9 cellular contexts compared by ENCODE assay signal in the genomic region with DNA sequence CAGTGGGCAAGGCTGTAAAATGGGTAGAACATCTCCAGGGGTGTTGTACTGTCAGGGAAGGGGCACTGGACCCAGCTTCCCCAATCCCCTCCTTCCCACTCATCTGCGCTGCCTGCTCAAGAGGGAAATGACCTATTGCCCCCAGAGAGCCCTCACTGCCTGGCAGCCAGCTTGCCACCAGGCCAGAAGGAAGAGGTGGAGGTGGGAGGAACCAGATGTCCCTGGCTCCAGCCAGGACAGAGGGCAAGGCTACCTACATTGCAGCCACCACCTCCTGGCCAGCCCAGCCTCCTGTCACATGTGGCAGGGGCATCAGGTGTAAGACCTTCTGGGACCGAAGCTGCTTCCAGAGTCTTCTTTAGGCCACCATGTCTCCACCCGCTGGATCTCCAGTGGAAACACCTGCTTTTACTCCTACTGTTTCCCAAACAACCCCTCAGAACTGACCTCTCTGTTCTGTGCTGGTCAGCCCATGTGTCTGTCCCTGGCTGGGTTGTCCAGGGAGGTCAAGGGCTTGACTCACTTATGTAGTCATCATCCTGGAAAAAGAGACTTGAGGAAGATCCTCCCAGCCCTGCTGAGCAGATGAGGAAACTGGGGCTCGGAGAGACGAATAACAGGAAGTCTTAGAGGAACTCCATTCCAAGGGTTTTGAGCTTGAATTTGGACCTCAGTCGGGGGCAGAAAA. TPM values are rescaled to one million over a fixed set of nuclear protein-coding genes. Genes with fewer than 3 reads are reported as not detected.
A peak's percentile ranks its signal among the peaks of the same experiment; 100 is the strongest.
DNase-seq lines count a peak whose midpoint lies in the region; ATAC-seq and TF ChIP-seq lines count a peak whose summit lies in the region.
"Had no signal": no experiment of that assay in that cellular context is flagged by ENCODE, and none has a peak within 500 bp of the region (broad histone marks: within the 10 kb centered on the region; RNA-seq: fewer than 3 reads in every experiment).

No MANE protein-coding gene starts in this region.

- peak overlapping the region; percentile 28 for H3K27ac Mint-ChIP-seq in stimulated activated naive CD8-positive, alpha-beta T cell treated with anti-CD3 and anti-CD28 coated beads, Interleukin-15, Interleukin-2, amounts not matched to agents 100 ng/mL and 50 ng/mL, for 24 hours

- H3K27me3 ChIP-seq in colonic mucosa, result no peaks in the 10 kb centered on the region

- no peaks in the 10 kb centered on the region for H3K9me3 Mint-ChIP-seq in stimulated activated naive CD8-positive, alpha-beta T cell treated with anti-CD3 and anti-CD28 coated beads, Interleukin-15, Interleukin-2, amounts not matched to agents 100 ng/mL and 50 ng/mL, for 24 hours

- H3K27me3 Mint-ChIP-seq in stimulated activated naive CD8-positive, alpha-beta T cell treated with anti-CD3 and anti-CD28 coated beads, Interleukin-15, Interleukin-2, amounts not matched to agents 100 ng/mL and 50 ng/mL, for 24 hours, result no peaks in the 10 kb centered on the region

- peaks cover 3% of the 10 kb centered on the region for H3K4me1 ChIP-seq in colonic mucosa

- H3K4me3 Mint-ChIP-seq in stimulated activated naive CD8-positive, alpha-beta T cell treated with anti-CD3 and anti-CD28 coated beads, Interleukin-15, Interleukin-2, amounts not matched to agents 100 ng/mL and 50 ng/mL, for 24 hours, result no peak overlapping the region

- H3K9ac ChIP-seq in colonic mucosa (ENCODE audit: low read depth in 2 of 2, low read length in 2 of 2), result no peak overlapping the region

- peaks cover 4% of the 10 kb centered on the region for H3K4me1 Mint-ChIP-seq in stimulated activated naive CD8-positive, alpha-beta T cell treated with anti-CD3 and anti-CD28 coated beads, Interleukin-15, Interleukin-2, amounts not matched to agents 100 ng/mL and 50 ng/mL, for 24 hours (ENCODE audit: low read depth)

- intact Hi-C loops in colonic mucosa (cut with DNase I), result no loop called here

- peak overlapping the region; percentile 55 for H3K27ac ChIP-seq in colonic mucosa

- no peak for TF ChIP-seq CTCF in colonic mucosa (IDR thresholded peaks at IDR 0.05)

- H3K36me3 ChIP-seq in colonic mucosa, result peaks cover 20% of the 10 kb centered on the region

- no peak overlapping the region for H3K4me3 ChIP-seq in colonic mucosa

- H3K36me3 Mint-ChIP-seq in stimulated activated naive CD8-positive, alpha-beta T cell treated with anti-CD3 and anti-CD28 coated beads, Interleukin-15, Interleukin-2, amounts not matched to agents 100 ng/mL and 50 ng/mL, for 24 hours (ENCODE audit: low read depth), result peaks cover 56% of the 10 kb centered on the region

- DNase-seq in stimulated activated naive CD8-positive, alpha-beta T cell treated with anti-CD3 and anti-CD28 coated beads, Interleukin-15, Interleukin-2, amounts not matched to agents 100 U/mL and 50 U/mL, for 24 hours, result no peak
- no peak for DNase-seq in colonic mucosa
- peak; percentile 59 for DNase-seq in myocyte (ENCODE audit: low read depth)
- no peak for DNase-seq in inferior parietal cortex (ENCODE audit: extremely low spot score)
- DNase-seq in hippocampal formation (lab: John Stamatoyannopoulos, UW), result no peak
- no peak for DNase-seq in SIG-M5 (lab: John Stamatoyannopoulos, UW)
- DNase-seq: activated T-cell treated with anti-CD3 and anti-CD28 coated beads, Interleukin-2, amount 50 U/mL, for 1 hour had no signal

- no peaks in the 10 kb centered on the region for H3K9me3 ChIP-seq in colonic mucosa

- ATAC-seq in stimulated activated naive CD8-positive, alpha-beta T cell treated with anti-CD3 and anti-CD28 coated beads, Interleukin-15, Interleukin-2, amounts not matched to agents 100 U/mL and 50 U/mL, for 24 hours, result no peak
- no peak for ATAC-seq in GM18511 (IDR thresholded peaks at IDR 0.05; ENCODE audit: unreplicated experiment)

RNA-seq across cellular contexts. Expression of a gene that starts 42.3 kb away (rescaled TPM):
- total RNA-seq in colonic mucosa (10 to 100 TPM; 24.1 to 33.3 TPM), myocyte (5.9 and 10.2 TPM in 2 replicates)
- 9.2 TPM for polyA plus RNA-seq in myocyte (2012)
